ENCODE assay signal across 18 cellular contexts in genomic region chr20:19598117-19598516, GRCh38.
"Had no signal": no experiment of that assay in that cellular context is flagged by ENCODE, and none has a peak within 500 bp of the region (broad histone marks: within the 10 kb centered on the region; RNA-seq: fewer than 3 reads in every experiment).

No MANE protein-coding gene starts in this region.

- H3K4me1 ChIP-seq: right atrium auricular region, stomach, transverse colon had no signal

- H3K27ac ChIP-seq: coronary artery, hepatocyte, right atrium auricular region, stomach, thoracic aorta, transverse colon had no signal

- H3K9me3 Mint-ChIP-seq: natural killer cell, neural crest cell had no signal

- H3K27ac Mint-ChIP-seq: natural killer cell had no signal

- DNase-seq: effector CD4-positive, alpha-beta T cell; foreskin melanocyte; head of caudate nucleus; islet precursor cell; mucosa of descending colon; natural killer cell; small intestine; stimulated activated CD4-positive, alpha-beta T cell treated with anti-CD3 and anti-CD28 coated beads, Interleukin-12 subunit alpha, Interleukin-12 subunit beta, amount 100 ng/mL, for 4 hours; stimulated activated naive CD4-positive, alpha-beta T cell; stomach; substantia nigra; transverse colon had no signal

- H3K36me3 Mint-ChIP-seq: natural killer cell had no signal

- H3K9me3 ChIP-seq: mucosa of descending colon, right atrium auricular region, stomach, thoracic aorta, transverse colon had no signal

- ATAC-seq: left lobe of liver, mucosa of descending colon, natural killer cell had no signal

- H3K4me1 Mint-ChIP-seq: natural killer cell, neural crest cell had no signal

- H3K4me3 Mint-ChIP-seq: natural killer cell, neural crest cell had no signal

- H3K4me3 ChIP-seq: coronary artery, hepatocyte, mucosa of descending colon, right atrium auricular region, stomach, thoracic aorta, transverse colon had no signal

- H3K27me3 ChIP-seq: hepatocyte, right atrium auricular region, stomach, transverse colon had no signal

- H3K36me3 ChIP-seq: right atrium auricular region, stomach, thoracic aorta, transverse colon had no signal
